ENCODE assay signal across 18 cellular contexts in the genomic region with DNA sequence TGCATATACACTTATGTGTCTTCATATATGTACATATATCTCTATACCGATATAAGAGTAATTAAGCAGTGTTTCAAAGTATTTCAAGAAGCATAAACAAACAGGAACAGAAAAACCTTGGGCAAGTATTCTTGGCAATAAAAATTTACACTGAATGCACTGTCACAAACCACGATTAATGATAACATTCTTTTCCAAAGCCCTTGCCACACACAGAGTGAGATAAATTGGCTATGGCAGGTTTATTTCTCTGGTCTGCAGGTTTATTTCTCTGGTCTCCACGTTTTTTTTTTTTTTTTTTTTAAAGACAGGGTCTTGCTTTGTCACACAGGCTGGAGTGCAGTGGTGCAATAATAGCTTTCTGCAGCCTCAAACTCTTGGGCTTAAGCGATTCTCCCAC.
A peak's percentile ranks its signal among the peaks of the same experiment; 100 is the strongest.
DNase-seq lines count a peak whose midpoint lies in the region; ATAC-seq and TF ChIP-seq lines count a peak whose summit lies in the region.
"Had no signal": no experiment of that assay in that cellular context is flagged by ENCODE, and none has a peak within 500 bp of the region (broad histone marks: within the 10 kb centered on the region; RNA-seq: fewer than 3 reads in every experiment).

No MANE protein-coding gene starts in this region.

- ATAC-seq in GM21381 (IDR thresholded peaks at IDR 0.05; ENCODE audit: unreplicated experiment): no peak
- ATAC-seq: A549, HCT116 had no signal

- CTCF ChIA-PET in HEK293T (lab: Yijun Ruan, JAX): no interaction called here

- DNase-seq in EH (ENCODE audit: low read depth): peak; percentile 57
- no peak for DNase-seq in HEK293T (ENCODE audit: extremely low spot score)
- DNase-seq in amniotic epithelial cell (ENCODE audit: low read depth): peak; percentile 23
- peak; percentile 76 for DNase-seq in left kidney (ENCODE audit: low read depth, low spot score)
- no peak for DNase-seq in NCI-H1092 treated with DMSO at 0.1 percent for 48 hours (lab: John Stamatoyannopoulos, UW)
- DNase-seq in dermis blood vessel endothelial cell: no peak
- DNase-seq: 8988T; ACHN; AML-193; BE2C; CD4-positive, alpha-beta T cell; CD8-positive, alpha-beta memory T cell; DMS 273 treated with DMSO at 0.1 percent for 48 hours; DMS79; H9 had no signal

- POLR2A ChIA-PET in HEK293T (lab: Yijun Ruan, JAX): no interaction called here

TF ChIP-seq in HEK293T, 16 proteins besides CTCF, POLR2A, EP300 and RAD21:
- TF ChIP-seq L3MBTL2 (conservative IDR thresholded peaks at IDR 0.05) (no peak), ELF4 (IDR thresholded peaks at IDR 0.05) (no peak), ZNF384 (IDR thresholded peaks at IDR 0.05) (0 out of 2 replicates have a peak, but pooled peaks have one; percentile 23), ARNT (IDR thresholded peaks at IDR 0.05) (no peak), FOXA1 (IDR thresholded peaks at IDR 0.05) (no peak), TARDBP (IDR thresholded peaks at IDR 0.05) (no peak), CTBP1 (IDR thresholded peaks at IDR 0.05; ENCODE audit: borderline replicate concordance) (no peak)
- TF ChIP-seq, protein P1, sequence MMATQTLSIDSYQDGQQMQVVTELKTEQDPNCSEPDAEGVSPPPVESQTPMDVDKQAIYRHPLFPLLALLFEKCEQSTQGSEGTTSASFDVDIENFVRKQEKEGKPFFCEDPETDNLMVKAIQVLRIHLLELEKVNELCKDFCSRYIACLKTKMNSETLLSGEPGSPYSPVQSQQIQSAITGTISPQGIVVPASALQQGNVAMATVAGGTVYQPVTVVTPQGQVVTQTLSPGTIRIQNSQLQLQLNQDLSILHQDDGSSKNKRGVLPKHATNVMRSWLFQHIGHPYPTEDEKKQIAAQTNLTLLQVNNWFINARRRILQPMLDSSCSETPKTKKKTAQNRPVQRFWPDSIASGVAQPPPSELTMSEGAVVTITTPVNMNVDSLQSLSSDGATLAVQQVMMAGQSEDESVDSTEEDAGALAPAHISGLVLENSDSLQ (IDR thresholded peaks at IDR 0.05): peak; percentile 32; the same call in 1 of the 2 replicates

Comparison
In these comparisons a context has a peak if more than half of its experiments do, and no peak if none do; other contexts are left out.
1. DNase-seq: peak in EH (single experiment), amniotic epithelial cell (single experiment) and left kidney (single experiment); none in HEK293T (single experiment), NCI-H1092 treated with DMSO at 0.1 percent for 48 hours (single experiment) and dermis blood vessel endothelial cell (single experiment).